1 cellular context compared by ENCODE assay signal in the genomic region with DNA sequence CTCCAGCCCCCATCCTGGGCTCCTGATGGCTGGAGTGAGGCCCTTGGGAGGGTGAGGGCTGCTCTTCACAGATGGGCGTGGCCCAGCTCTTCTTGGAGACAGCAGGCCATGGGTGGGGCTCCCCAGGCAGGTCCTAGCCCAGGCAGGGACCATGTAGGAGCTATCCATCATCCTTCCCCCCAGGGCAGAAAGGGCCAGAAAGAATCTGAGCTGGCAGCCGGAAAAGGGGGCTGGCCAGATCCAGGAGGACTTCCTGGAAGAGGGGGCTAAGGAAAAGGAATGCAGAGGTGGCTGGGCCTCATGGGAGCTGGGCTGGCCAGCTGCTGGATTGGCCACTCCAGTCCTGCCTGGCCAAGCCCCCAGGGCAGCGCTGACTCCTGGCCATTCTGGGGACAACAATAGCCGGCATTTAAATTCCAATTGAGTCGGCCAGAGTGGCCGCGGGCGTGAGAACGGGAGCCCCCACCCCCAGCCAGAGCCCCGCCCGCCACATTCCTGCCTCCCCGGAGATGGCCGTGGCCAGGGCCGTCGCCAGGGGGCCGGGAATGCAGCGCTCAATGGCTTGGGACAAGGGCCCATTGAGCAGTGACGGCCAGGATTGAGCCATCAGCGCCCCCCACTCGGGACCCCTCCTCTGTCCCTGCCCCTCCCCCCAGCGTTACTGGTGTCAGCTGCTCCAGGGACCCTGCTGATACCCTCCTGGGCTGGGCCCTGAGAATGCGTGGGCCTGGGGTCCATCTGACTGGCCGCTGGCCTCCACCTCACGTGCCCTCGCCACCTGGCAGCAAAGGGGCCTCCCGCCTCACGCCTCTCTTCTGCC.
TF ChIP-seq lines count a peak whose summit lies in the region.

No MANE protein-coding gene starts in this region.

TF ChIP-seq in A549, 52 proteins besides CTCF, POLR2A, EP300 and RAD21 (continued from another document):
- TF ChIP-seq, protein P1, sequence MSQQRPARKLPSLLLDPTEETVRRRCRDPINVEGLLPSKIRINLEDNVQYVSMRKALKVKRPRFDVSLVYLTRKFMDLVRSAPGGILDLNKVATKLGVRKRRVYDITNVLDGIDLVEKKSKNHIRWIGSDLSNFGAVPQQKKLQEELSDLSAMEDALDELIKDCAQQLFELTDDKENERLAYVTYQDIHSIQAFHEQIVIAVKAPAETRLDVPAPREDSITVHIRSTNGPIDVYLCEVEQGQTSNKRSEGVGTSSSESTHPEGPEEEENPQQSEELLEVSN (IDR thresholded peaks at IDR 0.05; ENCODE audit: borderline replicate concordance, low read depth), result no peak
